ENCODE assay signal across 18 cellular contexts in the genomic region with DNA sequence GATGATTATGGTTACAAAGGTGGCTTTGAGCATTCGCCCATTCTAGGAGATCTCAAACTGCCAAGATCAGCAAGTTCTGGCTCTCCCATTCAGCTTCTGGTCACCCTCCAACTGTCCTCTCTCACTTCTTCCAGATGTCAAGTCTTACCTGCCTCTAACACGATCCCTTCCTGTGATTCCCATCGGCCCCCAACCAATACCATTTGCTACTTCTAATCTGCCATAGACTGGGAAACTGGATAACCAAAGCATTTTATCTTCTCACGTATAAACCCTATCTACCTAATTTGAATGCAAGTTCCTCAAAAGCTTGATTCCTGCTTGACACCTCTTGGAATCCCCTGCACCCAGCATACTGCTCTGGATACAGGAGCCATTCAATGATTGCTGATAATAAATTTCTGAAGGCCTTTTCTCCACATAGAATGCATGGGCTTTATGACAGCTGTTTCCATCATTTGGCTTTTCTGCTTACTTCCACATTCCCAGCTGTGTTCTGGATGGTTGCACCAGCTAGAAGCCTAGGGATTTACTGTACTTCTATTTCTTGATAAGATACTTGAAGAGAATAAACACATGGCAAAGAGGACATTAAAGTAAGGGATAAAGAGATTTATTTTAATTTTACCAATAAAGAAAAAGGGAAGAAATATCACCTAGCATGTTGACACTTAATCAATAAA.
"Had no signal": no experiment of that assay in that cellular context is flagged by ENCODE, and none has a peak within 500 bp of the region (broad histone marks: within the 10 kb centered on the region; RNA-seq: fewer than 3 reads in every experiment).

No MANE protein-coding gene starts in this region.

- H3K9ac ChIP-seq: neural progenitor cell had no signal

- H3K27me3 ChIP-seq: esophagus muscularis mucosa, foreskin keratinocyte, hepatocyte, neural progenitor cell, ovary, right atrium auricular region, sigmoid colon had no signal

- H3K9me3 Mint-ChIP-seq: natural killer cell, neural progenitor cell had no signal

- H3K4me3 Mint-ChIP-seq: natural killer cell, neural progenitor cell had no signal

- H3K4me1 ChIP-seq: foreskin keratinocyte, right atrium auricular region had no signal

- DNase-seq: cortex of kidney; dorsolateral prefrontal cortex; effector CD8-positive, alpha-beta T cell; foreskin keratinocyte; kidney; natural killer cell; nucleus accumbens; ovary; sigmoid colon; small intestine; stimulated activated CD4-positive, alpha-beta T cell treated with anti-CD3 and anti-CD28 coated beads, Interleukin-12 subunit alpha, Interleukin-12 subunit beta, amount 100 ng/mL, for 4 hours; stimulated activated naive CD4-positive, alpha-beta T cell treated with Interleukin-2 at 50 U/mL for 16 hours; trophoblast cell had no signal

- H3K27ac Mint-ChIP-seq: natural killer cell, neural progenitor cell had no signal

- H3K36me3 Mint-ChIP-seq: natural killer cell had no signal

- ATAC-seq: foreskin keratinocyte, natural killer cell had no signal

- H3K36me3 ChIP-seq: esophagus muscularis mucosa, neural progenitor cell, ovary, right atrium auricular region, sigmoid colon had no signal

- H3K4me3 ChIP-seq: dorsolateral prefrontal cortex, esophagus muscularis mucosa, hepatocyte, neural progenitor cell, ovary, right atrium auricular region, sigmoid colon had no signal

- H3K4me1 Mint-ChIP-seq: natural killer cell had no signal

- H3K9me3 ChIP-seq: esophagus muscularis mucosa, ovary, right atrium auricular region, sigmoid colon had no signal

- H3K27ac ChIP-seq: dorsolateral prefrontal cortex, epithelial cell of prostate, esophagus muscularis mucosa, foreskin keratinocyte, hepatocyte, neural progenitor cell, ovary, right atrium auricular region, sigmoid colon had no signal
